Comparison of ENCODE assay signal across 1 cellular context in the genomic region with DNA sequence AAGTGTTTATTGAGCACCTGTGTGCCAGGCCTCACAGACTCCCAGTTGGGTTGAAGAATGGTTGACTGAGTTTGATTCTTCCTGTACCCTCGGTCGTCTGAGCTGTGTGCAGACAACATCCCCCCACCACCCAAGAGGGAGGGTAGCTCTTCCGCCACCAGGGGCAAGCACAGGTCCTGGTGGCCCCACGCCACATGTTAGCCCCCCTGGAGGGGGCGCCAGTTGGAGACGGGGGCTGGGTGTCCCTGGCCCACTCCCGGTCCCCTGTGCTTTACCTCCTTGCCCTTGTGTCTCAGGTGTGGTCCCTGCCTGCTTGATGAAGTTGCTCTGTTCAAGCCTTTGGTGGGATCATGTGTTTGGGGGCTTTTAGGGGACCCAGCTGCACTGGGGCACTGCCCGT.
TF ChIP-seq lines count a peak whose summit lies in the region.

No MANE protein-coding gene starts in this region.

TF ChIP-seq in GM23338, 12 proteins besides CTCF, POLR2A, EP300 and RAD21 (continued from another document):
- TF ChIP-seq ZNF462 (CRISPR knock-in tag; IDR thresholded peaks at IDR 0.05) (no peak), ETS1 (IDR thresholded peaks at IDR 0.05) (no peak), EZH2 (IDR thresholded peaks at IDR 0.05; ENCODE audit: low read depth, unreplicated experiment) (no peak), JUNB (IDR thresholded peaks at IDR 0.05; ENCODE audit: unreplicated experiment) (no peak), EZH2phosphoT487 (IDR thresholded peaks at IDR 0.05; ENCODE audit: unreplicated experiment) (no peak), ZNF331 (CRISPR knock-in tag; IDR thresholded peaks at IDR 0.05; ENCODE audit: low read depth) (no peak)
- TF ChIP-seq, protein P1, sequence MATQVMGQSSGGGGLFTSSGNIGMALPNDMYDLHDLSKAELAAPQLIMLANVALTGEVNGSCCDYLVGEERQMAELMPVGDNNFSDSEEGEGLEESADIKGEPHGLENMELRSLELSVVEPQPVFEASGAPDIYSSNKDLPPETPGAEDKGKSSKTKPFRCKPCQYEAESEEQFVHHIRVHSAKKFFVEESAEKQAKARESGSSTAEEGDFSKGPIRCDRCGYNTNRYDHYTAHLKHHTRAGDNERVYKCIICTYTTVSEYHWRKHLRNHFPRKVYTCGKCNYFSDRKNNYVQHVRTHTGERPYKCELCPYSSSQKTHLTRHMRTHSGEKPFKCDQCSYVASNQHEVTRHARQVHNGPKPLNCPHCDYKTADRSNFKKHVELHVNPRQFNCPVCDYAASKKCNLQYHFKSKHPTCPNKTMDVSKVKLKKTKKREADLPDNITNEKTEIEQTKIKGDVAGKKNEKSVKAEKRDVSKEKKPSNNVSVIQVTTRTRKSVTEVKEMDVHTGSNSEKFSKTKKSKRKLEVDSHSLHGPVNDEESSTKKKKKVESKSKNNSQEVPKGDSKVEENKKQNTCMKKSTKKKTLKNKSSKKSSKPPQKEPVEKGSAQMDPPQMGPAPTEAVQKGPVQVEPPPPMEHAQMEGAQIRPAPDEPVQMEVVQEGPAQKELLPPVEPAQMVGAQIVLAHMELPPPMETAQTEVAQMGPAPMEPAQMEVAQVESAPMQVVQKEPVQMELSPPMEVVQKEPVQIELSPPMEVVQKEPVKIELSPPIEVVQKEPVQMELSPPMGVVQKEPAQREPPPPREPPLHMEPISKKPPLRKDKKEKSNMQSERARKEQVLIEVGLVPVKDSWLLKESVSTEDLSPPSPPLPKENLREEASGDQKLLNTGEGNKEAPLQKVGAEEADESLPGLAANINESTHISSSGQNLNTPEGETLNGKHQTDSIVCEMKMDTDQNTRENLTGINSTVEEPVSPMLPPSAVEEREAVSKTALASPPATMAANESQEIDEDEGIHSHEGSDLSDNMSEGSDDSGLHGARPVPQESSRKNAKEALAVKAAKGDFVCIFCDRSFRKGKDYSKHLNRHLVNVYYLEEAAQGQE (IDR thresholded peaks at IDR 0.05; ENCODE audit: unreplicated experiment), result no peak
